1 cellular context compared by ENCODE assay signal in the genomic region with DNA sequence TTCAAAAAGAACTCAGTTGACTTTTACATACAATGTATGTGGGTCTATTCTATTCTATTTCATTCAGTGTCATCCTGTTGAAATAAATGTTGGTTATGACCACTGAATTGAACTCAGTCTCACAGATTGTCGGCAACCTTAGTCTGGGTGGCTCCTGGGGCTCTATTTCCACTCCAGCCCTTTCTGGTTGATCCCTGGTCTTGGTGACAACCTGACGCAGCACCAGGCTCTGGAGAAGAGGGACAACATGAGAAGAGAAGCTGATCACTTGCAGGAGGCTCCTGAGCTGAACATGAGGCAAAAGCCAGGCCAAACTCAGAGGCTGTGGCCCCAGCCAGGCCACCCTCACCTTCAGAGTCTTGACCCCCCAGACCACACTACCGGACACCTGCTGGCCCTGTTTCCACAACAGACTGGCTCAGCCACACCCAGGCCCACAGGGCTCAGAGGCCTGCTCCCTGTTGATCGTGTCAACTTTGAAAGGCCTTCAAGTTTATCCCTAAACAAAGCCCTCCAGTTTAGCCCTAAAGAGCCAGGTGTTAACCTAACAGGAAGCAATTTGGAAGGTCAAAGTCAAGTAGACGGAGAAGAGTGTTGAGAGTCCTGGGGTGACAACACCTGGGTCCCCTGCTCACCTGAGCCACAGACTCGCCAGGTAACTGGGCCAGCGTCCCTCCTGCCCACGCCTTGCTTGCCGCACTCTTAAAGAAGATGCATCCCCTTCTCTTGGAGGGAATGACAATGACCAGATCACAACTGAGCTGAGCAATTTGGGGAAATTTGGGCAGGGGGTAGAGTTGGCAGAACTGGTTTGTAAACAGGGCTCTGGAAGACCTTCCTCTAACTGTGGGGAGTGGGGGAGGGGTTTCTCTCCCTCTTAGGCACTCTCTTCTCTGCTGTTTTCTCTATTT.
TF ChIP-seq lines count a peak whose summit lies in the region.

No MANE protein-coding gene starts in this region.

TF ChIP-seq in K562, 482 proteins besides CTCF, POLR2A, EP300 and RAD21 (continued from another document):
- TF ChIP-seq, protein P1, sequence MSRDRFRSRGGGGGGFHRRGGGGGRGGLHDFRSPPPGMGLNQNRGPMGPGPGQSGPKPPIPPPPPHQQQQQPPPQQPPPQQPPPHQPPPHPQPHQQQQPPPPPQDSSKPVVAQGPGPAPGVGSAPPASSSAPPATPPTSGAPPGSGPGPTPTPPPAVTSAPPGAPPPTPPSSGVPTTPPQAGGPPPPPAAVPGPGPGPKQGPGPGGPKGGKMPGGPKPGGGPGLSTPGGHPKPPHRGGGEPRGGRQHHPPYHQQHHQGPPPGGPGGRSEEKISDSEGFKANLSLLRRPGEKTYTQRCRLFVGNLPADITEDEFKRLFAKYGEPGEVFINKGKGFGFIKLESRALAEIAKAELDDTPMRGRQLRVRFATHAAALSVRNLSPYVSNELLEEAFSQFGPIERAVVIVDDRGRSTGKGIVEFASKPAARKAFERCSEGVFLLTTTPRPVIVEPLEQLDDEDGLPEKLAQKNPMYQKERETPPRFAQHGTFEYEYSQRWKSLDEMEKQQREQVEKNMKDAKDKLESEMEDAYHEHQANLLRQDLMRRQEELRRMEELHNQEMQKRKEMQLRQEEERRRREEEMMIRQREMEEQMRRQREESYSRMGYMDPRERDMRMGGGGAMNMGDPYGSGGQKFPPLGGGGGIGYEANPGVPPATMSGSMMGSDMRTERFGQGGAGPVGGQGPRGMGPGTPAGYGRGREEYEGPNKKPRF (IDR thresholded peaks at IDR 0.05; ENCODE audit: low read depth, low read length) = no peak
- TF ChIP-seq, protein P2, sequence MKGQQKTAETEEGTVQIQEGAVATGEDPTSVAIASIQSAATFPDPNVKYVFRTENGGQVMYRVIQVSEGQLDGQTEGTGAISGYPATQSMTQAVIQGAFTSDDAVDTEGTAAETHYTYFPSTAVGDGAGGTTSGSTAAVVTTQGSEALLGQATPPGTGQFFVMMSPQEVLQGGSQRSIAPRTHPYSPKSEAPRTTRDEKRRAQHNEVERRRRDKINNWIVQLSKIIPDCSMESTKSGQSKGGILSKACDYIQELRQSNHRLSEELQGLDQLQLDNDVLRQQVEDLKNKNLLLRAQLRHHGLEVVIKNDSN (CRISPR knock-in tag; IDR thresholded peaks at IDR 0.05) = peak; percentile 48; the same call in 1 of the 2 replicates
- TF ChIP-seq, protein P3, sequence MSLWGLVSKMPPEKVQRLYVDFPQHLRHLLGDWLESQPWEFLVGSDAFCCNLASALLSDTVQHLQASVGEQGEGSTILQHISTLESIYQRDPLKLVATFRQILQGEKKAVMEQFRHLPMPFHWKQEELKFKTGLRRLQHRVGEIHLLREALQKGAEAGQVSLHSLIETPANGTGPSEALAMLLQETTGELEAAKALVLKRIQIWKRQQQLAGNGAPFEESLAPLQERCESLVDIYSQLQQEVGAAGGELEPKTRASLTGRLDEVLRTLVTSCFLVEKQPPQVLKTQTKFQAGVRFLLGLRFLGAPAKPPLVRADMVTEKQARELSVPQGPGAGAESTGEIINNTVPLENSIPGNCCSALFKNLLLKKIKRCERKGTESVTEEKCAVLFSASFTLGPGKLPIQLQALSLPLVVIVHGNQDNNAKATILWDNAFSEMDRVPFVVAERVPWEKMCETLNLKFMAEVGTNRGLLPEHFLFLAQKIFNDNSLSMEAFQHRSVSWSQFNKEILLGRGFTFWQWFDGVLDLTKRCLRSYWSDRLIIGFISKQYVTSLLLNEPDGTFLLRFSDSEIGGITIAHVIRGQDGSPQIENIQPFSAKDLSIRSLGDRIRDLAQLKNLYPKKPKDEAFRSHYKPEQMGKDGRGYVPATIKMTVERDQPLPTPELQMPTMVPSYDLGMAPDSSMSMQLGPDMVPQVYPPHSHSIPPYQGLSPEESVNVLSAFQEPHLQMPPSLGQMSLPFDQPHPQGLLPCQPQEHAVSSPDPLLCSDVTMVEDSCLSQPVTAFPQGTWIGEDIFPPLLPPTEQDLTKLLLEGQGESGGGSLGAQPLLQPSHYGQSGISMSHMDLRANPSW (CRISPR knock-in tag; IDR thresholded peaks at IDR 0.05) = no peak
- peak; percentile 24 for TF ChIP-seq RBM22 (IDR thresholded peaks at IDR 0.05; ENCODE audit: low read depth, low read length, poor library complexity, severe bottlenecking)
- TF ChIP-seq, protein P4, sequence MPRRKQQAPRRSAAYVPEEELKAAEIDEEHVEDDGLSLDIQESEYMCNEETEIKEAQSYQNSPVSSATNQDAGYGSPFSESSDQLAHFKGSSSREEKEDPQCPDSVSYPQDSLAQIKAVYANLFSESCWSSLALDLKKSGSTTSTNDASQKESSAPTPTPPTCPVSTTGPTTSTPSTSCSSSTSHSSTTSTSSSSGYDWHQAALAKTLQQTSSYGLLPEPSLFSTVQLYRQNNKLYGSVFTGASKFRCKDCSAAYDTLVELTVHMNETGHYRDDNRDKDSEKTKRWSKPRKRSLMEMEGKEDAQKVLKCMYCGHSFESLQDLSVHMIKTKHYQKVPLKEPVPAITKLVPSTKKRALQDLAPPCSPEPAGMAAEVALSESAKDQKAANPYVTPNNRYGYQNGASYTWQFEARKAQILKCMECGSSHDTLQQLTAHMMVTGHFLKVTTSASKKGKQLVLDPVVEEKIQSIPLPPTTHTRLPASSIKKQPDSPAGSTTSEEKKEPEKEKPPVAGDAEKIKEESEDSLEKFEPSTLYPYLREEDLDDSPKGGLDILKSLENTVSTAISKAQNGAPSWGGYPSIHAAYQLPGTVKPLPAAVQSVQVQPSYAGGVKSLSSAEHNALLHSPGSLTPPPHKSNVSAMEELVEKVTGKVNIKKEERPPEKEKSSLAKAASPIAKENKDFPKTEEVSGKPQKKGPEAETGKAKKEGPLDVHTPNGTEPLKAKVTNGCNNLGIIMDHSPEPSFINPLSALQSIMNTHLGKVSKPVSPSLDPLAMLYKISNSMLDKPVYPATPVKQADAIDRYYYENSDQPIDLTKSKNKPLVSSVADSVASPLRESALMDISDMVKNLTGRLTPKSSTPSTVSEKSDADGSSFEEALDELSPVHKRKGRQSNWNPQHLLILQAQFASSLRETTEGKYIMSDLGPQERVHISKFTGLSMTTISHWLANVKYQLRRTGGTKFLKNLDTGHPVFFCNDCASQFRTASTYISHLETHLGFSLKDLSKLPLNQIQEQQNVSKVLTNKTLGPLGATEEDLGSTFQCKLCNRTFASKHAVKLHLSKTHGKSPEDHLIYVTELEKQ (CRISPR knock-in tag; IDR thresholded peaks at IDR 0.05) = no peak
- TF ChIP-seq ZKSCAN1 (IDR thresholded peaks at IDR 0.05; ENCODE audit: low read depth, low read length) = no peak
TF ChIP-seq in K562: peak in this region for 19.
